21 cellular contexts compared by ENCODE assay signal in genomic region chr5:83522431-83522830, GRCh38. TPM values are rescaled to one million over a fixed set of nuclear protein-coding genes. Genes with fewer than 3 reads are reported as not detected.
DNase-seq lines count a peak whose midpoint lies in the region; ATAC-seq, FAIRE-seq and TF ChIP-seq lines count a peak whose summit lies in the region.
"Had no signal": no experiment of that assay in that cellular context is flagged by ENCODE, and none has a peak within 500 bp of the region (broad histone marks: within the 10 kb centered on the region; RNA-seq: fewer than 3 reads in every experiment).

No MANE protein-coding gene starts in this region.

- H2AFZ ChIP-seq in astrocyte (ENCODE audit: low read depth, low read length) (no peak overlapping the region), mesenchymal stem cell (ENCODE audit: low read depth, low read length) (no peak overlapping the region)

- H2BK5ac ChIP-seq in mesenchymal stem cell (ENCODE audit: low read depth, low read length, poor library complexity, severe bottlenecking) = no peak overlapping the region

- H3K4me3 Mint-ChIP-seq in astrocyte (ENCODE audit: unreplicated experiment) (no peak overlapping the region), nephron (peak overlapping the region in 2 of 3 experiments; percentile 3 to 23), progenitor cell of endocrine pancreas (ENCODE audit: low read depth) (no peak overlapping the region)
- H3K4me3 Mint-ChIP-seq: CD4-positive, alpha-beta memory T cell; HFFc6 had no signal

- TF ChIP-seq CTCF in astrocyte (IDR thresholded peaks at IDR 0.05; ENCODE audit: insufficient read depth, low read depth, low read length) = no peak
- TF ChIP-seq CTCF in nephron (IDR thresholded peaks at IDR 0.05; ENCODE audit: unreplicated experiment in 3 of 3) = no peak
- TF ChIP-seq CTCF in progenitor cell of endocrine pancreas (IDR thresholded peaks at IDR 0.05; ENCODE audit: unreplicated experiment) = no peak

- no peak overlapping the region for H3K9ac ChIP-seq in astrocyte (ENCODE audit: low read length)
- H3K9ac ChIP-seq in mesenchymal stem cell (ENCODE audit: low read length) = no peak overlapping the region

- H4K8ac ChIP-seq in mesenchymal stem cell (ENCODE audit: low read length) = no peak overlapping the region

- no peak overlapping the region for H3K18ac ChIP-seq in mesenchymal stem cell (ENCODE audit: low read depth in 1 of 2, low read length in 2 of 2)

- H3K27ac ChIP-seq in astrocyte (ENCODE audit: low read depth, low read length) (no peak overlapping the region), mesenchymal stem cell (ENCODE audit: low read length, poor library complexity, severe bottlenecking) (no peak overlapping the region), caudate nucleus (ENCODE audit: low read depth, low read length) (no peak overlapping the region)
- H3K27ac ChIP-seq: C4-2B had no signal

- no peak overlapping the region for H4K91ac ChIP-seq in mesenchymal stem cell (ENCODE audit: low read length)

- H3K27me3 ChIP-seq in astrocyte (ENCODE audit: insufficient read depth, low read length) (no peaks in the 10 kb centered on the region), mesenchymal stem cell (ENCODE audit: control insufficient read depth in 1 of 2, insufficient read depth in 1 of 2, low read length in 2 of 2) (no peaks in the 10 kb centered on the region)

- DNase-seq in astrocyte (ENCODE audit: low read depth) (no peak), kidney glomerular epithelial cell (lab: John Stamatoyannopoulos, UW) (peak; percentile 75), mesenchymal stem cell (no peak), progenitor cell of endocrine pancreas (ENCODE audit: low spot score, unreplicated experiment) (no peak), caudate nucleus (lab: John Stamatoyannopoulos, UW) (no peak)
- DNase-seq: AML-193; Calu3; CD4-positive, alpha-beta memory T cell; DMS79 treated with DMSO at 0.1 percent for 48 hours; GOT3; H7; HFFc6; IMR-90 had no signal

- no peak overlapping the region for H3K4me3 ChIP-seq in astrocyte (ENCODE audit: insufficient read depth, low read depth, low read length)
- H3K4me3 ChIP-seq in mesenchymal stem cell (ENCODE audit: insufficient read depth in 1 of 2, low read depth in 1 of 2, low read length in 2 of 2) = no peak overlapping the region
- H3K4me3 ChIP-seq: K562 had no signal

- H2BK15ac ChIP-seq in mesenchymal stem cell (ENCODE audit: low read depth, poor library complexity, severe bottlenecking) = no peak overlapping the region

- no peaks in the 10 kb centered on the region for H3K27me3 Mint-ChIP-seq in astrocyte (ENCODE audit: low read depth, unreplicated experiment)
- H3K27me3 Mint-ChIP-seq in nephron (ENCODE audit: low read depth) = peaks cover 3% of the 10 kb centered on the region
- H3K27me3 Mint-ChIP-seq in progenitor cell of endocrine pancreas = no peaks in the 10 kb centered on the region

- H4K20me1 ChIP-seq in astrocyte (ENCODE audit: insufficient read depth, low read length) = peaks cover 64% of the 10 kb centered on the region

- peak; percentile 26 for FAIRE-seq in astrocyte (lab: Jason Lieb, UNC)
- FAIRE-seq: A204.1, GM12891, HTR-8/SVneo, K562 had no signal

- H3K14ac ChIP-seq in mesenchymal stem cell (ENCODE audit: low read length in 2 of 2) = no peak overlapping the region

- no peak overlapping the region for H3K23ac ChIP-seq in mesenchymal stem cell (ENCODE audit: low read length in 2 of 2)

- H3K27ac Mint-ChIP-seq in astrocyte (ENCODE audit: unreplicated experiment) = no peak overlapping the region
- peak overlapping the region; percentile 77 to 95 (median 91) for H3K27ac Mint-ChIP-seq in nephron
- H3K27ac Mint-ChIP-seq in progenitor cell of endocrine pancreas = no peak overlapping the region
- H3K27ac Mint-ChIP-seq: CD4-positive, alpha-beta memory T cell; HFFc6 had no signal

- peaks cover 34% of the 10 kb centered on the region for H3K79me2 ChIP-seq in astrocyte (ENCODE audit: insufficient read depth, low read length)

- ATAC-seq in GM21526 (IDR thresholded peaks at IDR 0.05; ENCODE audit: low FRiP score, unreplicated experiment) = no peak
- ATAC-seq: HCT116, K562 had no signal

- no peak overlapping the region for H3K4ac ChIP-seq in mesenchymal stem cell (ENCODE audit: low read depth in 1 of 2, low read length in 2 of 2)

- H2AK5ac ChIP-seq in mesenchymal stem cell (ENCODE audit: low read length, severe bottlenecking) = no peak overlapping the region

- H3K4me1 Mint-ChIP-seq in astrocyte (ENCODE audit: low read depth, unreplicated experiment) (peaks cover 8% of the 10 kb centered on the region), nephron (peaks cover 45% of the 10 kb centered on the region), progenitor cell of endocrine pancreas (ENCODE audit: low read depth) (peaks cover 12% of the 10 kb centered on the region)
- H3K4me1 Mint-ChIP-seq: CD4-positive, alpha-beta memory T cell had no signal

- H3K4me2 ChIP-seq in astrocyte (ENCODE audit: low read length) (no peak overlapping the region), mesenchymal stem cell (ENCODE audit: low read length, poor library complexity, severe bottlenecking) (no peak overlapping the region)

- H3K79me1 ChIP-seq in mesenchymal stem cell (replicated peaks; ENCODE audit: low read length, poor library complexity, severe bottlenecking) = peaks cover 11% of the 10 kb centered on the region

- no peaks in the 10 kb centered on the region for H3K9me3 Mint-ChIP-seq in astrocyte (ENCODE audit: unreplicated experiment)
- H3K9me3 Mint-ChIP-seq in nephron = no peaks in the 10 kb centered on the region
- H3K9me3 Mint-ChIP-seq in progenitor cell of endocrine pancreas (ENCODE audit: low read depth) = no peaks in the 10 kb centered on the region
- H3K9me3 Mint-ChIP-seq: HFFc6 had no signal

- 100% methylated on average over 2 of the region's 2 CpGs for whole genome bisulfite sequencing in mesenchymal stem cell

- H3K36me3 ChIP-seq in astrocyte (ENCODE audit: insufficient read depth, low read length) (peaks cover 80% of the 10 kb centered on the region), mesenchymal stem cell (ENCODE audit: control insufficient read depth in 1 of 2, insufficient read depth in 2 of 2, low read depth in 1 of 2, low read length in 2 of 2) (peaks cover 4 to 88% of the 10 kb centered on the region in 2 experiments)

- H3K4me1 ChIP-seq in astrocyte (ENCODE audit: insufficient read depth, low read length) (peaks cover 6% of the 10 kb centered on the region), mesenchymal stem cell (ENCODE audit: control insufficient read depth, insufficient read depth, low read depth, low read length) (peaks cover 2% of the 10 kb centered on the region)

- H3K9me3 ChIP-seq in astrocyte (ENCODE audit: insufficient read depth, low read depth, low read length) = no peaks in the 10 kb centered on the region
- no peaks in the 10 kb centered on the region for H3K9me3 ChIP-seq in mesenchymal stem cell (ENCODE audit: control insufficient read depth, low read length)

- no peak overlapping the region for H2BK12ac ChIP-seq in mesenchymal stem cell (ENCODE audit: low read length in 2 of 2)

- H2BK120ac ChIP-seq in mesenchymal stem cell (ENCODE audit: low read depth, low read length) = no peak overlapping the region

- H3K36me3 Mint-ChIP-seq in astrocyte (ENCODE audit: low read depth, unreplicated experiment) = peaks cover 38% of the 10 kb centered on the region
- H3K36me3 Mint-ChIP-seq in nephron (ENCODE audit: low read depth) = peaks cover 88% of the 10 kb centered on the region
- H3K36me3 Mint-ChIP-seq in progenitor cell of endocrine pancreas (ENCODE audit: insufficient read depth) = peaks cover 57% of the 10 kb centered on the region
- H3K36me3 Mint-ChIP-seq: CD4-positive, alpha-beta memory T cell had no signal

RNA-seq across cellular contexts. Expression of gene VCAN, which starts 50.9 kb away (rescaled TPM):
- total RNA-seq in astrocyte (431 and 542 TPM in 2 replicates), progenitor cell of endocrine pancreas (673 and 675 TPM in 2 replicates)
- polyA plus RNA-seq in mesenchymal stem cell (2013, experiment 1 of 2) = 102 TPM
- polyA plus RNA-seq in mesenchymal stem cell (2013, experiment 2 of 2) = 96.6 TPM

Comparison
In these comparisons a context has a peak if more than half of its experiments do, and no peak if none do; other contexts are left out.
1. H3K27ac Mint-ChIP-seq: peak in nephron (3 of 3); none in astrocyte (single experiment) and progenitor cell of endocrine pancreas (single experiment).
2. H3K4me3 Mint-ChIP-seq: peak in nephron (2 of 3); none in astrocyte (single experiment) and progenitor cell of endocrine pancreas (single experiment).